ENCODE assay signal across 24 cellular contexts in genomic region chr6:41657131-41658094, GRCh38. TPM values are rescaled to one million over a fixed set of nuclear protein-coding genes. Genes with fewer than 3 reads are reported as not detected.
DNase-seq lines count a peak whose midpoint lies in the region; ATAC-seq, FAIRE-seq and TF ChIP-seq lines count a peak whose summit lies in the region.
"Had no signal": no experiment of that assay in that cellular context is flagged by ENCODE, and none has a peak within 500 bp of the region (broad histone marks: within the 10 kb centered on the region; RNA-seq: fewer than 3 reads in every experiment).

No MANE protein-coding gene starts in this region.

- H3K23ac ChIP-seq in mesendoderm (ENCODE audit: low read length), result no peak overlapping the region

- H3K4me1 ChIP-seq in right cardiac atrium (ENCODE audit: control insufficient read depth, insufficient read depth, low read length) (peaks cover 3% of the 10 kb centered on the region), K562 (replicated peaks in 1 of 2; ENCODE audit: control insufficient read depth in 2 of 2, insufficient read depth in 2 of 2, low read length in 2 of 2) (peaks cover 0 to 9% of the 10 kb centered on the region in 2 experiments; a peak in 2 of 5 replicates), mesendoderm (ENCODE audit: control insufficient read depth, low read depth, low read length) (no peaks in the 10 kb centered on the region)
- H3K4me1 ChIP-seq: breast epithelium had no signal

- no peak for TF ChIP-seq EP300 in K562 (IDR thresholded peaks at IDR 0.05; ENCODE audit: low read length)

- peak overlapping the region; percentile 26 for H3K56ac ChIP-seq in mesendoderm (ENCODE audit: low read length)

- no peak overlapping the region for H2BK5ac ChIP-seq in mesendoderm (ENCODE audit: low read length)

- no peak overlapping the region for H2AFZ ChIP-seq in K562 (ENCODE audit: low read depth, low read length)

- H3K4me3 Mint-ChIP-seq in stimulated activated effector memory CD8-positive, alpha-beta T cell treated with anti-CD3 and anti-CD28 coated beads, Interleukin-12 subunit alpha, Interleukin-12 subunit beta, amount 100 ng/mL, for 72 hours, result no peak overlapping the region
- H3K4me3 Mint-ChIP-seq: activated CD4-positive, alpha-beta T cell treated with anti-CD3 and anti-CD28 coated beads for 36 hours; CD4-positive, CD25-positive, alpha-beta regulatory T cell had no signal

- H3K9me3 ChIP-seq in right cardiac atrium (ENCODE audit: control insufficient read depth, low read length) (no peaks in the 10 kb centered on the region), K562 (replicated peaks; ENCODE audit: control insufficient read depth, insufficient read depth, low read depth, low read length) (no peaks in the 10 kb centered on the region)
- H3K9me3 ChIP-seq: breast epithelium, gastroesophageal sphincter had no signal

- H3K27ac Mint-ChIP-seq in stimulated activated effector memory CD8-positive, alpha-beta T cell treated with anti-CD3 and anti-CD28 coated beads, Interleukin-12 subunit alpha, Interleukin-12 subunit beta, amount 100 ng/mL, for 72 hours, result no peak overlapping the region
- H3K27ac Mint-ChIP-seq: activated CD4-positive, alpha-beta T cell treated with anti-CD3 and anti-CD28 coated beads for 36 hours; activated naive CD4-positive, alpha-beta T cell treated with anti-CD3 and anti-CD28 coated beads, Interleukin-2, amount 50 U/mL, for 72 hours; CD4-positive, CD25-positive, alpha-beta regulatory T cell had no signal

- intact Hi-C loops in Right ventricle myocardium superior (cut with DNase I), result no loop called here
- intact Hi-C loops in right cardiac atrium (cut with DNase I), result no loop called here
- intact Hi-C loops in K562 (cut with micrococcal nuclease), result no loop called here
- intact Hi-C loops in lower leg skin (cut with DNase I; ENCODE audit: low total_unique reads), result no loop called here

- H3K9ac ChIP-seq in K562 (ENCODE audit: insufficient read depth in 1 of 2, low read depth in 2 of 2, low read length in 2 of 2) (no peak overlapping the region), mesendoderm (ENCODE audit: low read length) (no peak overlapping the region)

- no peaks in the 10 kb centered on the region for H3K4me1 Mint-ChIP-seq in stimulated activated effector memory CD8-positive, alpha-beta T cell treated with anti-CD3 and anti-CD28 coated beads, Interleukin-12 subunit alpha, Interleukin-12 subunit beta, amount 100 ng/mL, for 72 hours
- H3K4me1 Mint-ChIP-seq: activated CD4-positive, alpha-beta T cell treated with anti-CD3 and anti-CD28 coated beads for 36 hours; CD4-positive, CD25-positive, alpha-beta regulatory T cell had no signal

- H3K27me3 ChIP-seq in right cardiac atrium (ENCODE audit: control insufficient read depth, insufficient read depth) (no peaks in the 10 kb centered on the region), K562 (ENCODE audit: control insufficient read depth in 2 of 2, insufficient read depth in 2 of 2, low read length in 2 of 2) (peaks cover 62 to 73% of the 10 kb centered on the region in 2 experiments), mesendoderm (ENCODE audit: insufficient read depth, low read length, poor library complexity) (no peaks in the 10 kb centered on the region)

- no peak overlapping the region for H3K4me2 ChIP-seq in K562 (ENCODE audit: insufficient read depth, low read length)
- H3K4me2 ChIP-seq in mesendoderm (ENCODE audit: low read length), result no peak overlapping the region

- H4K5ac ChIP-seq in mesendoderm (ENCODE audit: low read length), result no peak overlapping the region

- no peaks in the 10 kb centered on the region for H3K79me2 ChIP-seq in K562 (ENCODE audit: control insufficient read depth, insufficient read depth, low read length)
- H3K79me2 ChIP-seq in mesendoderm (ENCODE audit: control insufficient read depth, insufficient read depth, low read length), result no peaks in the 10 kb centered on the region

- H3K4ac ChIP-seq in mesendoderm (ENCODE audit: low read depth, low read length), result no peak overlapping the region

- CTCF ChIA-PET in K562 (lab: Yijun Ruan, JAX; ENCODE audit: low intra/inter-chr PET ratio), result interaction anchor here (1.2 kb wide), 1 partner anchor 289 kb away, joined by 3 read pairs; no protein-coding TSS in a partner anchor

- no peak for FAIRE-seq in K562 (lab: Jason Lieb, UNC)
- FAIRE-seq: RCC 7860 had no signal

- H3K4me3 ChIP-seq in right cardiac atrium (ENCODE audit: low read length) (no peak overlapping the region), K562 (no peak overlapping the region), mesendoderm (ENCODE audit: low read length) (no peak overlapping the region), lower leg skin (ENCODE audit: low read depth, poor library complexity, severe bottlenecking) (no peak overlapping the region)
- H3K4me3 ChIP-seq: breast epithelium, gastroesophageal sphincter had no signal

- TF ChIP-seq CTCF in K562 (IDR thresholded peaks at IDR 0.05 in 2 of 3, conservative IDR thresholded peaks at IDR 0.05 in 1 of 3; ENCODE audit: insufficient read depth in 2 of 3, low read depth in 1 of 3, low read length in 3 of 3), result no peak
- no peak for TF ChIP-seq CTCF in lower leg skin (IDR thresholded peaks at IDR 0.05)

- POLR2A ChIA-PET in K562 (lab: Yijun Ruan, JAX), result interaction anchor here (0.6 kb wide), 1 partner anchor 10 kb away, joined by 4 read pairs; no protein-coding TSS in a partner anchor

- TF ChIP-seq POLR2A in K562 (conservative IDR thresholded peaks at IDR 0.05), result no peak
- TF ChIP-seq POLR2A in lower leg skin (IDR thresholded peaks at IDR 0.05), result no peak

- ATAC-seq in Right ventricle myocardium superior (ENCODE audit: poor library complexity), result no peak
- ATAC-seq in right cardiac atrium, result no peak
- no peak for ATAC-seq in K562
- ATAC-seq in stimulated activated effector memory CD8-positive, alpha-beta T cell treated with anti-CD3 and anti-CD28 coated beads, Interleukin-12 subunit alpha, Interleukin-12 subunit beta, amount 100 ng/mL, for 72 hours, result peak; percentile 17
- ATAC-seq: activated CD4-positive, alpha-beta T cell treated with anti-CD3 and anti-CD28 coated beads for 36 hours; activated naive CD4-positive, alpha-beta T cell treated with anti-CD3 and anti-CD28 coated beads, Interleukin-2, amount 50 U/mL, for 72 hours; left colon had no signal

- in situ Hi-C loops in K562 (cut with MboI), result no loop called here

- no peak overlapping the region for H2AK5ac ChIP-seq in mesendoderm (ENCODE audit: low read length)

- no TSS peak for BruUV-seq in K562 (replicated peaks; lab: Mats Ljungman, UMichigan)

- H3K27ac ChIP-seq in right cardiac atrium (ENCODE audit: low read length) (no peak overlapping the region), K562 (ENCODE audit: extremely low read depth, low read depth, low read length) (no peak overlapping the region), mesendoderm (ENCODE audit: low read depth, low read length) (no peak overlapping the region)
- H3K27ac ChIP-seq: 22Rv1, breast epithelium, gastroesophageal sphincter had no signal

- no peaks in the 10 kb centered on the region for H3K9me3 Mint-ChIP-seq in stimulated activated effector memory CD8-positive, alpha-beta T cell treated with anti-CD3 and anti-CD28 coated beads, Interleukin-12 subunit alpha, Interleukin-12 subunit beta, amount 100 ng/mL, for 72 hours
- H3K9me3 Mint-ChIP-seq: activated naive CD4-positive, alpha-beta T cell treated with anti-CD3 and anti-CD28 coated beads, Interleukin-2, amount 50 U/mL, for 72 hours; CD4-positive, CD25-positive, alpha-beta regulatory T cell had no signal

- no peaks in the 10 kb centered on the region for H3K9me1 ChIP-seq in K562 (ENCODE audit: control insufficient read depth, insufficient read depth, low read length)

- H3K79me1 ChIP-seq in mesendoderm (ENCODE audit: low read length), result no peaks in the 10 kb centered on the region

- DNase-seq in Right ventricle myocardium superior (peak; percentile 17), right cardiac atrium (no peak), K562 (ENCODE audit: extremely low read depth in 1 of 4, low spot score in 3 of 4) (no peak), mesendoderm (no peak), lower leg skin (ENCODE audit: low spot score in 2 of 2) (no peak), COLO668 (lab: John Stamatoyannopoulos, UW; ENCODE audit: unreplicated experiment) (no peak)
- DNase-seq in stimulated activated effector memory CD8-positive, alpha-beta T cell treated with anti-CD3 and anti-CD28 coated beads, Interleukin-12 subunit alpha, Interleukin-12 subunit beta, amount 100 ng/mL, for 72 hours (ENCODE audit: low spot score in 2 of 2), result no peak
- DNase-seq in activated CD8-positive, alpha-beta memory T cell treated with anti-CD3 and anti-CD28 coated beads for 24 hours, result no peak
- DNase-seq: activated CD4-positive, alpha-beta T cell treated with anti-CD3 and anti-CD28 coated beads for 36 hours; activated T-cell treated with anti-CD3 and anti-CD28 coated beads for 4 hours; amygdala; CD4-positive, CD25-positive, alpha-beta regulatory T cell; DMS79 treated with DMSO at 0.1 percent for 48 hours; GDM1; NCI-H774; occipital lobe; SIG-M5; stimulated activated naive CD4-positive, alpha-beta T cell had no signal

- H3K36me3 ChIP-seq in K562 (ENCODE audit: control insufficient read depth, insufficient read depth, low read length), result no peaks in the 10 kb centered on the region
- peaks cover 4% of the 10 kb centered on the region for H3K36me3 ChIP-seq in mesendoderm (ENCODE audit: control insufficient read depth, insufficient read depth, low read length)
- H3K36me3 ChIP-seq: breast epithelium, gastroesophageal sphincter had no signal

- H4K20me1 ChIP-seq in K562 (replicated peaks; ENCODE audit: control insufficient read depth, insufficient read depth, low read length), result peaks cover 10% of the 10 kb centered on the region; the same call in 1 of the 2 replicates

- no peak overlapping the region for H3K18ac ChIP-seq in mesendoderm (ENCODE audit: low read length)

- no peak overlapping the region for H2BK120ac ChIP-seq in mesendoderm (ENCODE audit: low read depth, low read length)

- 90% methylated on average over 23 of the region's 23 CpGs for WGBS in right cardiac atrium
- 2% methylated on average over 23 of the region's 23 CpGs for WGBS in K562 (ENCODE audit: insufficient coverage, low coverage, missing lambda C conversion rate)
- no CpG with 5 or more reads among the region's 23 CpGs for WGBS in mesendoderm (ENCODE audit: extremely low coverage, insufficient coverage, low lambda C conversion rate)
- 85 to 87% methylated on average over 23 of the region's 23 CpGs for WGBS in lower leg skin, 2 donors

- H4K8ac ChIP-seq in mesendoderm (ENCODE audit: low read depth, low read length), result no peak overlapping the region

- TF ChIP-seq RAD21 in K562 (CRISPR knock-in tag; conservative IDR thresholded peaks at IDR 0.05 in 1 of 2, IDR thresholded peaks at IDR 0.05 in 1 of 2), result no peak

- no peaks in the 10 kb centered on the region for H3K36me3 Mint-ChIP-seq in stimulated activated effector memory CD8-positive, alpha-beta T cell treated with anti-CD3 and anti-CD28 coated beads, Interleukin-12 subunit alpha, Interleukin-12 subunit beta, amount 100 ng/mL, for 72 hours
- H3K36me3 Mint-ChIP-seq: activated naive CD4-positive, alpha-beta T cell treated with anti-CD3 and anti-CD28 coated beads, Interleukin-2, amount 50 U/mL, for 72 hours; CD4-positive, CD25-positive, alpha-beta regulatory T cell had no signal

- H2BK15ac ChIP-seq in mesendoderm (replicated peaks; ENCODE audit: low read depth), result no peak overlapping the region

RNA-seq across cellular contexts. Expression of gene MDFI, which starts 19.1 kb away (rescaled TPM):
- 1.1 TPM for total RNA-seq in Right ventricle myocardium superior
- total RNA-seq in right cardiac atrium, result 10 to 100 TPM in 2 of 4 donors, 1 to 10 TPM in 2; 8.0 to 11.9 (median 10.0) TPM
- polyA plus RNA-seq in right cardiac atrium, result 4.9 TPM
- total RNA-seq in K562 (2011; cell fraction: chromatin; rRNA removed; ENCODE audit: low replicate concordance), result not detected in 2 replicates
- total RNA-seq in K562 (2011; cell fraction: nucleolus; rRNA removed), result not detected in 2 replicates
- total RNA-seq in K562 (2011; cell fraction: nucleoplasm; rRNA removed), result not detected in 2 replicates
- not detected in 2 replicates for total RNA-seq in K562 (2014; rRNA removed)
- total RNA-seq in K562 (2014; rRNA removed; fragmentation: Illumina TruSeq; extraction: Trizol), result not detected in 2 replicates
- not detected in 2 replicates for total RNA-seq in K562 (2015; rRNA removed; fragmentation: Illumina TruSeq; extraction: Trizol)
- not detected in 2 replicates for total RNA-seq in K562 (2021)
- polyA plus RNA-seq in K562 (2011; rRNA removed), result not detected in 2 replicates
- not detected in 2 replicates for polyA plus RNA-seq in K562 (2011; cell fraction: cytosol; rRNA removed)
- polyA plus RNA-seq in K562 (2011; cell fraction: nucleus; rRNA removed), result not detected in 2 replicates
- polyA plus RNA-seq in K562 (2012), result not detected in 2 replicates
- polyA plus RNA-seq in K562 (2014; fragmentation: Illumina TruSeq; extraction: Trizol), result not detected in 2 replicates
- polyA plus RNA-seq in K562 (2014; fragmentation: Nextera tagmentation; extraction: Ambion mirVana), result not detected
- not detected in 2 replicates for polyA plus RNA-seq in K562 (2014; rRNA removed)
- not detected in 2 replicates for polyA minus RNA-seq in K562 (2011; rRNA and poly(A)+ RNA removed)
- polyA minus RNA-seq in K562 (2011; cell fraction: cytosol; rRNA and poly(A)+ RNA removed), result not detected in 2 replicates
- not detected in 2 replicates for polyA minus RNA-seq in K562 (2011; cell fraction: nucleus; rRNA and poly(A)+ RNA removed)
- 68.1 TPM for polyA plus RNA-seq in mesendoderm (2013, experiment 1 of 2)
- 63.7 TPM for polyA plus RNA-seq in mesendoderm (2013, experiment 2 of 2)
- 10 to 100 TPM; 30.4 to 70.9 (median 39.8) TPM for total RNA-seq in lower leg skin
- total RNA-seq: activated CD4-positive, alpha-beta T cell treated with anti-CD3 and anti-CD28 coated beads for 36 hours; activated naive CD4-positive, alpha-beta T cell treated with anti-CD3 and anti-CD28 coated beads, Interleukin-2, amount 50 U/mL, for 72 hours; CD4-positive, CD25-positive, alpha-beta regulatory T cell had no signal
- polyA plus RNA-seq: CD4-positive, CD25-positive, alpha-beta regulatory T cell had no signal
